Comparison of ENCODE assay signal across 11 cellular contexts in the genomic region with DNA sequence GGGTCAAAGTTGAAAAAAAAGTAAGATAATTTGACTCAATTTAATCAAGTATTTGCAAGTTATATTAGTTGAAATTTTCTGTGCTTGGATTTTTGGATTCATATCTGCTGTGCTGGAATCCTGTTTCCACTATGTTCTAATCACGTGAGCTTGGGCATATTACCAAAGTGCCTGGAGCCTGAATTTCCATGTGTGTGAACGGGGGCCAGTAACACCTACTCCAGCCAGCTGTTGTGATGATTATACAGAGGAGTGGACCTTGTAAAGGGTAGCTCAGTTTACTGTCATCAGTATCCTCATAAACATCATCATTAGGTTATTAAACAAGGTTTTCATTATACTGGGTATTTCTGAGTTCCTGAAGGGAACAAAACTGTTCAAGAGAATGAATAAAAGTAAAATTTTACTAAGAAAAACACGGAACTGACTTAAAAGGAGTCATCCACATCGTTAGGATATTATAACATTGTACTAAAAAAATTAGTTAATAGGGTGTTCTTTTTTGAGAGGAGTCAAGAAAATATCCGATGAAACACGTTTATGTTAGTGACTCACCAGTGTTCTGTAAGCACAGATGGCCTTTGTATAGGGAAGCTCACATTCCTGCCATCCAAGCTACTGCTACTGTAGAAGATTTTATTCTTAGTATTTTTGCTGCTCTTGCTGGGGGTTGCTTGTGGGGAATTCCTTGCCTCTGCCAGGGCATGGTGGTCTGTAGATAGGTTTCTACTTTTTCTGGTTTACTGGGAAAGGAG.
A peak's percentile ranks its signal among the peaks of the same experiment; 100 is the strongest.
DNase-seq lines count a peak whose midpoint lies in the region; ATAC-seq and TF ChIP-seq lines count a peak whose summit lies in the region.
"Had no signal": no experiment of that assay in that cellular context is flagged by ENCODE, and none has a peak within 500 bp of the region (broad histone marks: within the 10 kb centered on the region; RNA-seq: fewer than 3 reads in every experiment).

No MANE protein-coding gene starts in this region.

- H3K27me3 Mint-ChIP-seq in endodermal cell (ENCODE audit: insufficient read depth) = no peaks in the 10 kb centered on the region

- H3K9me3 ChIP-seq in endodermal cell (ENCODE audit: control insufficient read depth, low read length) = no peaks in the 10 kb centered on the region
- no peaks in the 10 kb centered on the region for H3K9me3 ChIP-seq in liver (ENCODE audit: control insufficient read depth in 4 of 4, low read length in 3 of 4)
- H3K9me3 ChIP-seq in BE2C = no peaks in the 10 kb centered on the region
- H3K9me3 ChIP-seq: BLaER1, colonic mucosa had no signal

- H3K27ac Mint-ChIP-seq in endodermal cell = peak overlapping the region; percentile 74
- H3K27ac Mint-ChIP-seq: T-helper 1 cell treated with Interleukin-12 subunit alpha and Interleukin-12 subunit beta and Interleukin-4 antibody, amounts not matched to agents 30 μg/mL and 1 μg/mL, for 36 hours had no signal

- TF ChIP-seq CTCF in endodermal cell (conservative IDR thresholded peaks at IDR 0.05) (no peak), liver (IDR thresholded peaks at IDR 0.05; ENCODE audit: low read depth, low read length, missing input control) (no peak), GM13976 (IDR thresholded peaks at IDR 0.05; ENCODE audit: borderline replicate concordance, control extremely low read depth, extremely low read depth, insufficient read depth, missing control alignments) (no peak), BE2C (IDR thresholded peaks at IDR 0.05; ENCODE audit: low read depth, low read length) (no peak)

- no peak overlapping the region for H3K4me3 ChIP-seq in endodermal cell (ENCODE audit: low read length)
- H3K4me3 ChIP-seq in liver (ENCODE audit: low read depth in 1 of 3, low read length in 3 of 3) = no peak overlapping the region
- no peak overlapping the region for H3K4me3 ChIP-seq in BE2C (ENCODE audit: low read depth, low read length)
- H3K4me3 ChIP-seq: BLaER1, colonic mucosa had no signal

- no peak overlapping the region for H3K4me3 Mint-ChIP-seq in endodermal cell
- H3K4me3 Mint-ChIP-seq: T-helper 1 cell treated with Interleukin-12 subunit alpha and Interleukin-12 subunit beta and Interleukin-4 antibody, amounts not matched to agents 30 μg/mL and 1 μg/mL, for 36 hours had no signal

- peak; percentile 53 for DNase-seq in AG08395 (ENCODE audit: low spot score)
- peak; percentile 54 for DNase-seq in M059J (ENCODE audit: low read depth)
- DNase-seq in endodermal cell = no peak
- DNase-seq in stimulated activated CD8-positive, alpha-beta memory T cell treated with anti-CD3 and anti-CD28 coated beads, Interleukin-4, amount 100 ng/mL, for 48 hours = no peak
- DNase-seq in GM13976 (ENCODE audit: low spot score) = no peak
- no peak for DNase-seq in BE2C
- DNase-seq: colonic mucosa had no signal

- H3K36me3 ChIP-seq in endodermal cell (ENCODE audit: control insufficient read depth, insufficient read depth, low read length) (peaks cover 10% of the 10 kb centered on the region), liver (ENCODE audit: control insufficient read depth in 4 of 4, insufficient read depth in 3 of 4, low read depth in 1 of 4, low read length in 3 of 4) (no peaks in the 10 kb centered on the region), BE2C (no peaks in the 10 kb centered on the region)
- H3K36me3 ChIP-seq: BLaER1, colonic mucosa had no signal

- H3K36me3 Mint-ChIP-seq in endodermal cell (ENCODE audit: low read depth) = peaks cover 10% of the 10 kb centered on the region

- ATAC-seq in HG03521 (IDR thresholded peaks at IDR 0.05; ENCODE audit: unreplicated experiment) = no peak

- no peak for TF ChIP-seq RAD21 in liver (IDR thresholded peaks at IDR 0.05)

- WGBS in endodermal cell (ENCODE audit: insufficient coverage in 1 of 2, insufficient read length in 1 of 2), 2 experiments = 71% methylated on average over 6 of the region's 6 CpGs; no CpG with 5 or more reads in 1 of the 2 experiments
- 58% methylated on average over 6 of the region's 6 CpGs for whole genome bisulfite sequencing in liver

- H3K4me1 Mint-ChIP-seq in endodermal cell = peaks cover 70% of the 10 kb centered on the region

- in situ Hi-C loops in GM13976 (cut with MboI; ENCODE audit: low sequenced_read_pairs, unreplicated experiment) = no loop called here

- H3K9ac ChIP-seq in endodermal cell (ENCODE audit: extremely low read depth, low read length, poor library complexity, severe bottlenecking) (no peak overlapping the region), liver (ENCODE audit: low read depth in 1 of 2, low read length in 2 of 2) (no peak overlapping the region)
- H3K9ac ChIP-seq: BLaER1 had no signal

- no peaks in the 10 kb centered on the region for H3K9me3 Mint-ChIP-seq in endodermal cell
- H3K9me3 Mint-ChIP-seq: T-helper 1 cell treated with Interleukin-12 subunit alpha and Interleukin-12 subunit beta and Interleukin-4 antibody, amounts not matched to agents 30 μg/mL and 1 μg/mL, for 36 hours had no signal

- H3K27ac ChIP-seq in endodermal cell (ENCODE audit: low read depth, low read length) (no peak overlapping the region), liver (ENCODE audit: low read depth in 1 of 2, low read length in 2 of 2) (peak overlapping the region; percentile 74 to 75)
- H3K27ac ChIP-seq: BLaER1, colonic mucosa had no signal

- H3K27me3 ChIP-seq in endodermal cell (ENCODE audit: control insufficient read depth, insufficient read depth, low read length, poor library complexity, severe bottlenecking) (no peaks in the 10 kb centered on the region), liver (ENCODE audit: control insufficient read depth in 4 of 4, insufficient read depth in 4 of 4, low read length in 3 of 4) (no peaks in the 10 kb centered on the region), BE2C (no peaks in the 10 kb centered on the region)
- H3K27me3 ChIP-seq: BLaER1, colonic mucosa had no signal

- H3K4me1 ChIP-seq in endodermal cell (ENCODE audit: control insufficient read depth, insufficient read depth, low read length) (peaks cover 36% of the 10 kb centered on the region), liver (ENCODE audit: control insufficient read depth in 4 of 4, insufficient read depth in 4 of 4, low read length in 3 of 4) (peaks cover 7 to 30% (median 19%) of the 10 kb centered on the region in 4 donors), BE2C (peaks cover 13% of the 10 kb centered on the region)
- H3K4me1 ChIP-seq: BLaER1, colonic mucosa had no signal

TF ChIP-seq in liver, 16 proteins besides CTCF, POLR2A, EP300 and RAD21:
- TF ChIP-seq FOXA2 (IDR thresholded peaks at IDR 0.05) (no peak), EGR1 (IDR thresholded peaks at IDR 0.05; ENCODE audit: low read depth in 2 of 2) (peak in 1 of 2 donors; percentile 0)

Comparison
In these comparisons a context has a peak if more than half of its experiments do, and no peak if none do; other contexts are left out.
1. DNase-seq: peak in AG08395 (single experiment) and M059J (single experiment); none in endodermal cell (single experiment), stimulated activated CD8-positive, alpha-beta memory T cell treated with anti-CD3 and anti-CD28 coated beads, Interleukin-4, amount 100 ng/mL, for 48 hours (single experiment), GM13976 (single experiment) and BE2C (single experiment).